Comparison of ENCODE assay signal across 8 cellular contexts in the genomic region with DNA sequence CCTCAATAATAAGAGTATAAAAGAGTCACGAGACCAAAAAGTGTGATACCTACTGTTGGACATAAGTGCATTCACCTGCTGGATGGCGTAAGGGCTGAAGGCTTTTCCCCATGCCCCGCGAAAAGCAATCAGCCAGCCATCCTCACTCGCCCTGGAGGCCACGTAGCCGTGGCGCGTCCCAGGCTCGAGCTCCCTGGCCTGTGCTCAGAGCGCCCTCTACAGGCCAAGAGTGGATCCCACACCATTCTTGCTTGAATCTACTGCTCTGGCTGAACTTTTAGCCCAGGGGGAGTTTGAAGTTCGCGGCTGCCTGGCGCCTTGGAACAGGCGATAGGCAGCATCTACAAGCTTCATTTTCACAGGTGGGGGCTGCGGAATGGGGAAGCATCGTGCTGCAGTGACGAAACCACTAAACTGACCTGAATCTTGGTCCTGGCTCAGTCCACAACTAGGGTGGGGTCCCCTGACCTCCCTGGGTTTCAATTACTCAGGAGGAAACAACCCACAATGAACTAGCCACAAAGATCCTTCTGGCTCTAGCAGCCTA.
A peak's percentile ranks its signal among the peaks of the same experiment; 100 is the strongest.
DNase-seq lines count a peak whose midpoint lies in the region.

No MANE protein-coding gene starts in this region.

- no peaks in the 10 kb centered on the region for H3K36me3 Mint-ChIP-seq in activated T-helper 1 cell treated with anti-CD3 and anti-CD28 coated beads, Interleukin-12 subunit alpha, Interleukin-12 subunit beta, Interleukin-2, Interleukin-4 antibody, amounts not matched to agents 30 ng/mL and 10 ng/mL and 1 ng/mL, durations not matched to agents 14 hours and 24 hours and 36 hours (ENCODE audit: low read depth)

- no peak overlapping the region for H2BK5ac ChIP-seq in neuronal stem cell (ENCODE audit: low read length)

- DNase-seq in GF-D8 (lab: John Stamatoyannopoulos, UW) (peak; percentile 25), HAP-1 (ENCODE audit: low spot score in 2 of 2) (peak; percentile 86 to 92), LoVo (ENCODE audit: low spot score) (peak; percentile 85), RPMI7951 (ENCODE audit: low read depth) (peak; percentile 77), fibroblast of the conjunctiva (ENCODE audit: low read depth) (peak; percentile 72), neuronal stem cell (ENCODE audit: low spot score) (peak; percentile 89), stromal cell of bone marrow (ENCODE audit: low read depth) (peak; percentile 64)
- DNase-seq in activated T-helper 1 cell treated with anti-CD3 and anti-CD28 coated beads, Interleukin-12 subunit alpha, Interleukin-12 subunit beta, Interleukin-2, Interleukin-4 antibody, amounts not matched to agents 30 ng/mL and 10 ng/mL and 1 ng/mL, durations not matched to agents 14 hours and 24 hours and 36 hours (ENCODE audit: low spot score), result peak; percentile 84

- H3K9me3 ChIP-seq in HAP-1 (no peaks in the 10 kb centered on the region), neuronal stem cell (replicated peaks in 1 of 2; ENCODE audit: control insufficient read depth in 2 of 2, insufficient read depth in 1 of 2, low read depth in 1 of 2, low read length in 2 of 2) (no peaks in the 10 kb centered on the region)

- H3K4me1 Mint-ChIP-seq in activated T-helper 1 cell treated with anti-CD3 and anti-CD28 coated beads, Interleukin-12 subunit alpha, Interleukin-12 subunit beta, Interleukin-2, Interleukin-4 antibody, amounts not matched to agents 30 ng/mL and 10 ng/mL and 1 ng/mL, durations not matched to agents 14 hours and 24 hours and 36 hours (ENCODE audit: low read depth), result peaks cover 9% of the 10 kb centered on the region

- no peaks in the 10 kb centered on the region for H3K79me1 ChIP-seq in neuronal stem cell (ENCODE audit: low read depth, low read length)

- no peak overlapping the region for H3K4ac ChIP-seq in neuronal stem cell (ENCODE audit: low read length)

- no peak overlapping the region for H3K4me2 ChIP-seq in neuronal stem cell (ENCODE audit: insufficient read depth, low read length, poor library complexity, severe bottlenecking)

- no peak overlapping the region for H3K27ac ChIP-seq in neuronal stem cell (replicated peaks; ENCODE audit: low read length)

- no peak overlapping the region for H4K8ac ChIP-seq in neuronal stem cell (ENCODE audit: low read depth, low read length)

- WGBS in neuronal stem cell (ENCODE audit: extremely low coverage in 2 of 2, insufficient read length in 2 of 2, insufficient replicate concordance in 1 of 2), 2 donors, result no CpG with 5 or more reads among the region's 18 CpGs

- H3K4me3 Mint-ChIP-seq in activated T-helper 1 cell treated with anti-CD3 and anti-CD28 coated beads, Interleukin-12 subunit alpha, Interleukin-12 subunit beta, Interleukin-2, Interleukin-4 antibody, amounts not matched to agents 30 ng/mL and 10 ng/mL and 1 ng/mL, durations not matched to agents 14 hours and 24 hours and 36 hours, result no peak overlapping the region

- no peak overlapping the region for H3K18ac ChIP-seq in neuronal stem cell (ENCODE audit: low read length)

- H3K9ac ChIP-seq in neuronal stem cell (ENCODE audit: low read depth, low read length, poor library complexity), result no peak overlapping the region

- H2AFZ ChIP-seq in neuronal stem cell (ENCODE audit: low read length), result peak overlapping the region; percentile 74

- no peak overlapping the region for H3K27ac Mint-ChIP-seq in activated T-helper 1 cell treated with anti-CD3 and anti-CD28 coated beads, Interleukin-12 subunit alpha, Interleukin-12 subunit beta, Interleukin-2, Interleukin-4 antibody, amounts not matched to agents 30 ng/mL and 10 ng/mL and 1 ng/mL, durations not matched to agents 14 hours and 24 hours and 36 hours

- no peak overlapping the region for H4K91ac ChIP-seq in neuronal stem cell (ENCODE audit: low read depth, low read length, poor library complexity)

- no peak overlapping the region for H2AK5ac ChIP-seq in neuronal stem cell (ENCODE audit: low read depth, low read length)

- no peak overlapping the region for H3K14ac ChIP-seq in neuronal stem cell (ENCODE audit: low read length)

- H3K27me3 Mint-ChIP-seq in activated T-helper 1 cell treated with anti-CD3 and anti-CD28 coated beads, Interleukin-12 subunit alpha, Interleukin-12 subunit beta, Interleukin-2, Interleukin-4 antibody, amounts not matched to agents 30 ng/mL and 10 ng/mL and 1 ng/mL, durations not matched to agents 14 hours and 24 hours and 36 hours (ENCODE audit: insufficient read depth), result peaks cover 9% of the 10 kb centered on the region

- in situ Hi-C loops in HAP-1 (cut with MboI; ENCODE audit: low sequenced_read_pairs), result no loop called here

- intact Hi-C loops in activated T-helper 1 cell treated with anti-CD3 and anti-CD28 coated beads, Interleukin-12 subunit alpha, Interleukin-12 subunit beta, Interleukin-2, Interleukin-4 antibody, amounts not matched to agents 30 ng/mL and 10 ng/mL and 1 ng/mL, durations not matched to agents 14 hours and 24 hours and 36 hours (cut with micrococcal nuclease), result loop anchor here (1.0 to 2.0 kb wide), 8 partner anchors 69 to 736 kb away; partner anchors contain the start of gene SLC35D1

- no peak overlapping the region for H2BK120ac ChIP-seq in neuronal stem cell (ENCODE audit: low read depth, low read length)

- peaks cover 3% of the 10 kb centered on the region; the same call in 1 of the 2 replicates for H3K4me1 ChIP-seq in HAP-1
- H3K4me1 ChIP-seq in neuronal stem cell (ENCODE audit: control insufficient read depth in 2 of 2, insufficient read depth in 1 of 2, low read depth in 1 of 2, low read length in 2 of 2), result no peaks in the 10 kb centered on the region

- H3K36me3 ChIP-seq in HAP-1 (replicated peaks) (no peaks in the 10 kb centered on the region), neuronal stem cell (replicated peaks in 1 of 2; ENCODE audit: control insufficient read depth in 2 of 2, insufficient read depth in 2 of 2, low read length in 2 of 2) (no peaks in the 10 kb centered on the region)

- H3K23ac ChIP-seq in neuronal stem cell (ENCODE audit: low read depth, low read length, poor library complexity), result no peak overlapping the region

- H2BK12ac ChIP-seq in neuronal stem cell (ENCODE audit: low read length), result no peak overlapping the region

- H3K4me3 ChIP-seq in HAP-1, result no peak overlapping the region
- no peak overlapping the region for H3K4me3 ChIP-seq in neuronal stem cell (ENCODE audit: low read length in 2 of 2)

- no peaks in the 10 kb centered on the region for H3K9me3 Mint-ChIP-seq in activated T-helper 1 cell treated with anti-CD3 and anti-CD28 coated beads, Interleukin-12 subunit alpha, Interleukin-12 subunit beta, Interleukin-2, Interleukin-4 antibody, amounts not matched to agents 30 ng/mL and 10 ng/mL and 1 ng/mL, durations not matched to agents 14 hours and 24 hours and 36 hours

- no peaks in the 10 kb centered on the region for H3K27me3 ChIP-seq in HAP-1 (ENCODE audit: low read depth)
- peaks cover 0 to 8% (median 0%) of the 10 kb centered on the region in 3 experiments for H3K27me3 ChIP-seq in neuronal stem cell (ENCODE audit: control insufficient read depth in 3 of 3, insufficient read depth in 3 of 3, low read depth in 1 of 3, low read length in 3 of 3)

- no peak overlapping the region for H2BK15ac ChIP-seq in neuronal stem cell (ENCODE audit: low read length)

Comparison
In these comparisons a context has a peak if more than half of its experiments do, and no peak if none do; other contexts are left out.
1. DNase-seq: peak in every context shown above with its lines; median percentile 89 in HAP-1; 89 in neuronal stem cell; 85 in LoVo; 84 in activated T-helper 1 cell treated with anti-CD3 and anti-CD28 coated beads, Interleukin-12 subunit alpha, Interleukin-12 subunit beta, Interleukin-2, Interleukin-4 antibody, amounts not matched to agents 30 ng/mL and 10 ng/mL and 1 ng/mL, durations not matched to agents 14 hours and 24 hours and 36 hours; 77 in RPMI7951; 72 in fibroblast of the conjunctiva; 64 in stromal cell of bone marrow; 25 in GF-D8.